22 cellular contexts compared by ENCODE assay signal in the genomic region with DNA sequence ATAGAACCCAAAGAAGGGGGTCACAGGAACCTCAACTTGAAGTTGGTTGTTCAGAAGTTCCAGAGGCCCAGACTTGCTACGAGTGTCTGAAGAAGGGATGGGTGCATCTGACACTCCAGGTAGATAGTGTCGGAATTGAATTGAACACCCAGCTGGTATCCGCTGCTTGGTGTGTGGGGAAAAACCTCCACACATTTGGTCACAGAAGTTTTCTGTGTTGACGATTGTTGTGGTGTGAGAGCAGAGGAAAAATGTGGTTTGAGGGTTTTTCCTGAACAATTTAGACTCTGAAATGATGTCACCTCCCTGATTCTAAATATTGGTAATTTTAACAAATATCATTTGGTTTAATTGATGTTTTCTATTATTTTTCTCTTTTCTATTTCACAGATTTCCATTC.
DNase-seq lines count a peak whose midpoint lies in the region; ATAC-seq and TF ChIP-seq lines count a peak whose summit lies in the region.
"Had no signal": no experiment of that assay in that cellular context is flagged by ENCODE, and none has a peak within 500 bp of the region (broad histone marks: within the 10 kb centered on the region; RNA-seq: fewer than 3 reads in every experiment).

No MANE protein-coding gene starts in this region.

- H3K4me1 ChIP-seq in BE2C: peaks cover 6% of the 10 kb centered on the region
- no peaks in the 10 kb centered on the region for H3K4me1 ChIP-seq in CD8-positive, alpha-beta memory T cell (ENCODE audit: insufficient read depth, low read length)

- no peak for TF ChIP-seq CTCF in natural killer cell (IDR thresholded peaks at IDR 0.05)
- TF ChIP-seq CTCF in BE2C (IDR thresholded peaks at IDR 0.05; ENCODE audit: low read depth, low read length): no peak

- H3K4me1 Mint-ChIP-seq in natural killer cell treated with Interleukin-12 subunit alpha and Interleukin-12 subunit beta and Interleukin-15 and Interleukin-18, amount 100 ng/mL, for 72 hours (ENCODE audit: low read depth in 2 of 2): peaks cover 19% of the 10 kb centered on the region in 2 donors
- H3K4me1 Mint-ChIP-seq in natural killer cell: no peaks in the 10 kb centered on the region
- peaks cover 19% of the 10 kb centered on the region for H3K4me1 Mint-ChIP-seq in activated naive CD8-positive, alpha-beta T cell treated with anti-CD3 and anti-CD28 coated beads, Interleukin-2, amount 50 U/mL, for 24 hours
- peaks cover 0 to 6% (median 0%) of the 10 kb centered on the region in 3 donors for H3K4me1 Mint-ChIP-seq in CD8-positive, alpha-beta memory T cell
- H3K4me1 Mint-ChIP-seq: neural crest cell had no signal

- H3K4me3 Mint-ChIP-seq in natural killer cell treated with Interleukin-12 subunit alpha and Interleukin-12 subunit beta and Interleukin-15 and Interleukin-18, amount 100 ng/mL, for 72 hours: peak overlapping the region; percentile 46
- no peak overlapping the region for H3K4me3 Mint-ChIP-seq in natural killer cell
- H3K4me3 Mint-ChIP-seq in activated naive CD8-positive, alpha-beta T cell treated with anti-CD3 and anti-CD28 coated beads, Interleukin-2, amount 50 U/mL, for 24 hours: no peak overlapping the region
- no peak overlapping the region for H3K4me3 Mint-ChIP-seq in CD8-positive, alpha-beta memory T cell
- H3K4me3 Mint-ChIP-seq: activated naive CD8-positive, alpha-beta T cell; CD4-positive, alpha-beta T cell; neural crest cell had no signal

- H3K36me3 ChIP-seq in BE2C: no peaks in the 10 kb centered on the region
- no peaks in the 10 kb centered on the region for H3K36me3 ChIP-seq in CD8-positive, alpha-beta memory T cell (ENCODE audit: insufficient read depth, low read length)
- H3K36me3 ChIP-seq: esophagus muscularis mucosa had no signal

- CTCF ChIA-PET in CD8-positive, alpha-beta memory T cell (lab: Charles Lee): no interaction called here

- H3K9me3 Mint-ChIP-seq in natural killer cell treated with Interleukin-12 subunit alpha and Interleukin-12 subunit beta and Interleukin-15 and Interleukin-18, amount 100 ng/mL, for 72 hours: peaks cover 3% of the 10 kb centered on the region
- H3K9me3 Mint-ChIP-seq in natural killer cell: no peaks in the 10 kb centered on the region
- H3K9me3 Mint-ChIP-seq in activated naive CD8-positive, alpha-beta T cell treated with anti-CD3 and anti-CD28 coated beads, Interleukin-2, amount 50 U/mL, for 24 hours: peaks cover 4% of the 10 kb centered on the region
- no peaks in the 10 kb centered on the region for H3K9me3 Mint-ChIP-seq in CD8-positive, alpha-beta memory T cell
- H3K9me3 Mint-ChIP-seq: CD4-positive, alpha-beta T cell; neural crest cell had no signal

- no peak overlapping the region for H3K4me3 ChIP-seq in Jurkat, Clone E6-1 (ENCODE audit: low read length)
- H3K4me3 ChIP-seq in BE2C (ENCODE audit: low read depth, low read length): no peak overlapping the region
- H3K4me3 ChIP-seq in CD8-positive, alpha-beta memory T cell (ENCODE audit: low read length): no peak overlapping the region
- H3K4me3 ChIP-seq: esophagus muscularis mucosa had no signal

- H3K36me3 Mint-ChIP-seq in natural killer cell treated with Interleukin-12 subunit alpha and Interleukin-12 subunit beta and Interleukin-15 and Interleukin-18, amount 100 ng/mL, for 72 hours: no peaks in the 10 kb centered on the region
- no peaks in the 10 kb centered on the region for H3K36me3 Mint-ChIP-seq in natural killer cell
- peaks cover 2% of the 10 kb centered on the region for H3K36me3 Mint-ChIP-seq in activated naive CD8-positive, alpha-beta T cell treated with anti-CD3 and anti-CD28 coated beads, Interleukin-2, amount 50 U/mL, for 24 hours (ENCODE audit: low read depth)
- no peaks in the 10 kb centered on the region for H3K36me3 Mint-ChIP-seq in CD8-positive, alpha-beta memory T cell
- H3K36me3 Mint-ChIP-seq: activated naive CD8-positive, alpha-beta T cell had no signal

- H3K27me3 ChIP-seq in BE2C: no peaks in the 10 kb centered on the region
- H3K27me3 ChIP-seq in CD8-positive, alpha-beta memory T cell (ENCODE audit: insufficient read depth, low read length, poor library complexity, severe bottlenecking): no peaks in the 10 kb centered on the region
- H3K27me3 ChIP-seq: esophagus muscularis mucosa had no signal

- no peak for DNase-seq in natural killer cell treated with Interleukin-12 subunit alpha and Interleukin-12 subunit beta and Interleukin-15 and Interleukin-18, amount 100 ng/mL, for 72 hours (ENCODE audit: low spot score)
- no peak for DNase-seq in natural killer cell
- peak; percentile 55 for DNase-seq in Jurkat, Clone E6-1 (ENCODE audit: low read depth, low spot score)
- DNase-seq in activated naive CD8-positive, alpha-beta T cell treated with anti-CD3 and anti-CD28 coated beads, Interleukin-2, amount 50 U/mL, for 24 hours: peak; percentile 26
- no peak for DNase-seq in BE2C
- DNase-seq in CD8-positive, alpha-beta memory T cell: no peak
- DNase-seq: activated T-cell treated with anti-CD3 and anti-CD28 coated beads, Interleukin-2, amount 50 U/mL, for 1 hour; CD4-positive, alpha-beta T cell; foreskin melanocyte; hippocampal formation; IMR-90; left colon; mammary epithelial cell; NCI-H187; NCI-H2171; NCI-H510A; SK-N-SH had no signal

- intact Hi-C loops in natural killer cell (cut with micrococcal nuclease): no loop called here

- no peak overlapping the region for H3K27ac ChIP-seq in CD8-positive, alpha-beta memory T cell (ENCODE audit: low read depth, low read length)
- H3K27ac ChIP-seq: esophagus muscularis mucosa, parathyroid adenoma had no signal

- POLR2A ChIA-PET in CD8-positive, alpha-beta memory T cell (lab: Charles Lee): no interaction called here

- peak; percentile 65 to 66 for ATAC-seq in natural killer cell treated with Interleukin-12 subunit alpha and Interleukin-12 subunit beta and Interleukin-15 and Interleukin-18, amount 100 ng/mL, for 72 hours
- no peak for ATAC-seq in natural killer cell
- ATAC-seq in activated naive CD8-positive, alpha-beta T cell treated with anti-CD3 and anti-CD28 coated beads, Interleukin-2, amount 50 U/mL, for 24 hours: peak; percentile 91
- ATAC-seq in HG03342 (IDR thresholded peaks at IDR 0.05; ENCODE audit: unreplicated experiment): no peak
- ATAC-seq: left colon had no signal

- peaks cover 13 to 40% of the 10 kb centered on the region in 2 donors for H3K27me3 Mint-ChIP-seq in natural killer cell treated with Interleukin-12 subunit alpha and Interleukin-12 subunit beta and Interleukin-15 and Interleukin-18, amount 100 ng/mL, for 72 hours
- H3K27me3 Mint-ChIP-seq in natural killer cell (ENCODE audit: low read depth in 2 of 2): peaks cover 21 to 27% of the 10 kb centered on the region in 2 donors
- peaks cover 47% of the 10 kb centered on the region for H3K27me3 Mint-ChIP-seq in activated naive CD8-positive, alpha-beta T cell treated with anti-CD3 and anti-CD28 coated beads, Interleukin-2, amount 50 U/mL, for 24 hours
- peaks cover 7 to 42% of the 10 kb centered on the region in 2 donors for H3K27me3 Mint-ChIP-seq in CD8-positive, alpha-beta memory T cell

- H3K27ac Mint-ChIP-seq in natural killer cell treated with Interleukin-12 subunit alpha and Interleukin-12 subunit beta and Interleukin-15 and Interleukin-18, amount 100 ng/mL, for 72 hours: peak overlapping the region in 1 of 2 donors; percentile 70
- no peak overlapping the region for H3K27ac Mint-ChIP-seq in natural killer cell
- H3K27ac Mint-ChIP-seq in activated naive CD8-positive, alpha-beta T cell treated with anti-CD3 and anti-CD28 coated beads, Interleukin-2, amount 50 U/mL, for 24 hours: peak overlapping the region; percentile 72
- peak overlapping the region in 1 of 8 donors; percentile 34 for H3K27ac Mint-ChIP-seq in CD8-positive, alpha-beta memory T cell
- H3K27ac Mint-ChIP-seq: activated naive CD8-positive, alpha-beta T cell; CD4-positive, alpha-beta T cell had no signal

- no peaks in the 10 kb centered on the region for H3K9me3 ChIP-seq in BE2C
- no peaks in the 10 kb centered on the region for H3K9me3 ChIP-seq in CD8-positive, alpha-beta memory T cell (ENCODE audit: low read length)
- H3K9me3 ChIP-seq: esophagus muscularis mucosa, SK-N-SH had no signal

Comparison
In these comparisons a context has a peak if more than half of its experiments do, and no peak if none do; other contexts are left out.
1. ATAC-seq: peak in natural killer cell treated with Interleukin-12 subunit alpha and Interleukin-12 subunit beta and Interleukin-15 and Interleukin-18, amount 100 ng/mL, for 72 hours (2 of 2) and activated naive CD8-positive, alpha-beta T cell treated with anti-CD3 and anti-CD28 coated beads, Interleukin-2, amount 50 U/mL, for 24 hours (single experiment); none in natural killer cell (0 of 3) and HG03342 (single experiment).
2. DNase-seq: peak in Jurkat, Clone E6-1 (single experiment) and activated naive CD8-positive, alpha-beta T cell treated with anti-CD3 and anti-CD28 coated beads, Interleukin-2, amount 50 U/mL, for 24 hours (single experiment); none in natural killer cell treated with Interleukin-12 subunit alpha and Interleukin-12 subunit beta and Interleukin-15 and Interleukin-18, amount 100 ng/mL, for 72 hours (single experiment), natural killer cell (single experiment), BE2C (single experiment) and CD8-positive, alpha-beta memory T cell (0 of 5).